In the genomic region with DNA sequence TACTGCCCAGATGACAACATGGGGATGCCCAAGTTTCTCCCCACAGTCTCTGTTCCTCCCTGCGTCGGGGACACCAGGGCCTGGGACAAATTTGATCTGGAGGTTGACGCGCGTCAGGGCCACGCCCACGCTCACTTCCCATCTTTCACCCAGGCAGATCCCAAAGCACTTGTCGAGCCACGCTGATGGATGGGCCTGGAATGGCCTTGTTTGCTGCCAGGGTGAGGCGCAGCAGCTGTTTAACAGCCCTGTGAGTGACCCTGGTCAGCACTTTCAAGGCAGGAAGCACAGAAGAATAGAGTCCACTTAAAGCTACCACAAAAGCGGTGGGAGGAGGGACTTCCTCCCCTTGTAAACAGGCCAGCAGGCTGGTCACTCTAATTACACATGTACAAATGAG, we compare ENCODE assay signal across 12 cellular contexts.
DNase-seq lines count a peak whose midpoint lies in the region; ATAC-seq lines count a peak whose summit lies in the region.
"Had no signal": no experiment of that assay in that cellular context is flagged by ENCODE, and none has a peak within 500 bp of the region (broad histone marks: within the 10 kb centered on the region; RNA-seq: fewer than 3 reads in every experiment).

No MANE protein-coding gene starts in this region.

- peak; percentile 83 for DNase-seq in NCI-H146 treated with DMSO at 0.1 percent for 48 hours (lab: John Stamatoyannopoulos, UW; ENCODE audit: unreplicated experiment)
- peak; percentile 70 for DNase-seq in medulla oblongata (ENCODE audit: extremely low spot score)
- no peak for DNase-seq in NCI-H345 treated with DMSO at 0.1 percent for 48 hours (lab: John Stamatoyannopoulos, UW; ENCODE audit: unreplicated experiment)
- DNase-seq in activated CD8-positive, alpha-beta memory T cell treated with anti-CD3 and anti-CD28 coated beads, Interleukin-2, amount 50 U/mL, for 4 hours, result no peak
- DNase-seq: activated CD4-positive, alpha-beta T cell treated with anti-CD3 and anti-CD28 coated beads, Interleukin-2, amount 50 U/mL, for 48 hours; GDM1; PC-3; stimulated activated CD4-positive, alpha-beta T cell treated with anti-CD3 and anti-CD28 coated beads, Interleukin-2, amount 100 ng/mL, for 48 hours had no signal

- peak overlapping the region; percentile 91 for H3K27ac Mint-ChIP-seq in dendritic cell treated with granulocyte-macrophage colony-stimulating factor and Interleukin-4, amounts not matched to agents 40 ng/mL and 50 ng/mL, for 4 days

- no peak for ATAC-seq in HG02852 (IDR thresholded peaks at IDR 0.05; ENCODE audit: unreplicated experiment)
- no peak for ATAC-seq in GM19467 (IDR thresholded peaks at IDR 0.05; ENCODE audit: unreplicated experiment)
- ATAC-seq: PC-3 had no signal

- peak overlapping the region; percentile 32 for H3K4me3 Mint-ChIP-seq in dendritic cell treated with granulocyte-macrophage colony-stimulating factor and Interleukin-4, amounts not matched to agents 40 ng/mL and 50 ng/mL, for 4 days

- intact Hi-C loops in dendritic cell treated with granulocyte-macrophage colony-stimulating factor and Interleukin-4, amounts not matched to agents 40 ng/mL and 50 ng/mL, for 4 days (cut with micrococcal nuclease), result loop anchor here (1.0 to 5.0 kb wide), 3 partner anchors 11 to 326 kb away; a partner anchor contains a TSS

- no peaks in the 10 kb centered on the region for H3K36me3 Mint-ChIP-seq in dendritic cell treated with granulocyte-macrophage colony-stimulating factor and Interleukin-4, amounts not matched to agents 40 ng/mL and 50 ng/mL, for 4 days (ENCODE audit: low read depth)

- H3K27ac ChIP-seq in temporal lobe (ENCODE audit: low read depth, low read length), result peak overlapping the region; percentile 9

- H3K4me1 Mint-ChIP-seq in dendritic cell treated with granulocyte-macrophage colony-stimulating factor and Interleukin-4, amounts not matched to agents 40 ng/mL and 50 ng/mL, for 4 days (ENCODE audit: low read depth), result peaks cover 92% of the 10 kb centered on the region

- H3K27me3 Mint-ChIP-seq in dendritic cell treated with granulocyte-macrophage colony-stimulating factor and Interleukin-4, amounts not matched to agents 40 ng/mL and 50 ng/mL, for 4 days, result no peaks in the 10 kb centered on the region

- H3K9me3 Mint-ChIP-seq in dendritic cell treated with granulocyte-macrophage colony-stimulating factor and Interleukin-4, amounts not matched to agents 40 ng/mL and 50 ng/mL, for 4 days, result no peaks in the 10 kb centered on the region

Comparison
In these comparisons a context has a peak if more than half of its experiments do, and no peak if none do; other contexts are left out.
1. DNase-seq: peak in NCI-H146 treated with DMSO at 0.1 percent for 48 hours (single experiment) and medulla oblongata (single experiment); none in NCI-H345 treated with DMSO at 0.1 percent for 48 hours (single experiment) and activated CD8-positive, alpha-beta memory T cell treated with anti-CD3 and anti-CD28 coated beads, Interleukin-2, amount 50 U/mL, for 4 hours (single experiment).